Comparison of ENCODE assay signal across 8 cellular contexts in the genomic region with DNA sequence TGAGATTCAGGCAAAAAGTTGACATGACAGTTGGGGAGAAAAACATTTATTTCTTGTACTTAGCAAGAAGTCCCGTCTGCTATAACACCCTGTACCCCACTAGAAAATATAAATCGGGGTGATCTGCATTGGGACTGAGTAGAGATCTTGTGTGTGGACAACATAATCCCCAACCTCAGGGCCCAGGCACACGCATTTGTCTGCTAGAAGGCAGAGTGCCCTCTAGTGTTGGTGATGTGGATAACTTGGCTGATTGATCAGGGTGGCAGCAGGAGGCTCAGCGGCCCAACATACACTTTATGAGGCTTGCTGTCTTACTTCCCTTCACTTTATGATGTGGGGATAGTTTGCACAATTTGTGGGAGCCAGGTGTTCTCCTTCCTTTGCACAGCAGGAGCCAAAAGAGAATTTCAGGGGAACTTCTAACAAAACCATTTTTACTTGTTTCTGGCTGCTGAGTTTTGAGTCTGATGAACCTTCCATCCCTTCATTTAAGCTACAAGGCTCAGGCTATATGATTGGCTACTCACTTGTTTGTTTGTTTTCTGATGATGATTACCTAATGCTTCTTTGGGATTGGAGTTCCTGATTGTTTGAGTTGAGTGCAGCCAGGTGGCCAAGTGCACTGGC.
DNase-seq lines count a peak whose midpoint lies in the region; TF ChIP-seq lines count a peak whose summit lies in the region.

No MANE protein-coding gene starts in this region.

- in situ Hi-C loops in GM23248 (cut with MboI) = loop anchor here (25.0 kb wide), 1 partner anchor 624 kb away; no protein-coding TSS in a partner anchor

- H3F3A ChIP-seq in GM23248 (ENCODE audit: insufficient read depth) (no peaks in the 10 kb centered on the region), SK-N-SH (replicated peaks; ENCODE audit: insufficient read depth) (no peaks in the 10 kb centered on the region)

- POLR2A ChIA-PET in SK-N-SH (lab: Yijun Ruan, JAX) = no interaction called here

- H3K4me3 ChIP-seq in GM23248 (no peak overlapping the region), SK-N-SH (ENCODE audit: low read depth in 2 of 2, low read length in 1 of 2) (no peak overlapping the region), epithelial cell of esophagus (ENCODE audit: low read length) (no peak overlapping the region)

- no peaks in the 10 kb centered on the region for H3K36me3 ChIP-seq in GM23248 (ENCODE audit: low read depth)
- H3K36me3 ChIP-seq in SK-N-SH (replicated peaks in 1 of 2; ENCODE audit: control insufficient read depth in 1 of 2, insufficient read depth in 2 of 2, low read length in 1 of 2) = no peaks in the 10 kb centered on the region

- H2AFZ ChIP-seq in GM23248 = no peak overlapping the region
- no peak overlapping the region for H2AFZ ChIP-seq in SK-N-SH (ENCODE audit: low read depth)

- H3K27ac ChIP-seq in GM23248 (no peak overlapping the region), SK-N-SH (ENCODE audit: low read depth in 2 of 2, low read length in 1 of 2) (no peak overlapping the region)

- H3K9me3 ChIP-seq in GM23248 (ENCODE audit: low read depth) (no peaks in the 10 kb centered on the region), SK-N-SH (no peaks in the 10 kb centered on the region)

- WGBS in GM23248 (ENCODE audit: low coverage in 1 of 2, low lambda C conversion rate in 2 of 2, missing lambda C conversion rate in 2 of 2), 2 experiments = 22 to 33% methylated on average over 4 of the region's 4 CpGs
- WGBS in SK-N-SH (ENCODE audit: low lambda C conversion rate) = 29% methylated on average over 4 of the region's 4 CpGs

- H4K20me1 ChIP-seq in GM23248 (ENCODE audit: insufficient read depth) (no peaks in the 10 kb centered on the region), SK-N-SH (ENCODE audit: insufficient read depth) (no peaks in the 10 kb centered on the region)

- H3K79me2 ChIP-seq in GM23248 (ENCODE audit: insufficient read depth) = no peaks in the 10 kb centered on the region
- no peaks in the 10 kb centered on the region for H3K79me2 ChIP-seq in SK-N-SH (ENCODE audit: insufficient read depth)

- H3K4me2 ChIP-seq in GM23248 (ENCODE audit: unreplicated experiment) (no peak overlapping the region), SK-N-SH (no peak overlapping the region)

- H3K27me3 ChIP-seq in GM23248 (replicated peaks; ENCODE audit: insufficient read depth) = no peaks in the 10 kb centered on the region; the same call in 1 of the 2 replicates
- no peaks in the 10 kb centered on the region for H3K27me3 ChIP-seq in SK-N-SH (ENCODE audit: insufficient read depth)

- peak; percentile 0 for DNase-seq in activated T-cell treated with anti-CD3 and anti-CD28 coated beads for 1 hour (ENCODE audit: low read depth)
- no peak for DNase-seq in activated T-cell treated with anti-CD3 and anti-CD28 coated beads, Interleukin-2, amount 50 U/mL, for 1 hour
- DNase-seq in GM23248 = peak; percentile 68
- peak; percentile 2 for DNase-seq in KG1 (lab: John Stamatoyannopoulos, UW)
- DNase-seq in SK-N-SH = peak; percentile 45
- DNase-seq in epithelial cell of esophagus (ENCODE audit: low read depth) = peak; percentile 71
- peak; percentile 34 for DNase-seq in mucosa of gallbladder (ENCODE audit: low spot score)
- DNase-seq in activated gamma-delta T cell (lab: John Stamatoyannopoulos, UW) = no peak

- H3K4me1 ChIP-seq in GM23248 (ENCODE audit: insufficient read depth) (no peaks in the 10 kb centered on the region), SK-N-SH (ENCODE audit: control insufficient read depth in 1 of 2, insufficient read depth in 2 of 2, low read depth in 1 of 2, low read length in 1 of 2) (no peaks in the 10 kb centered on the region)

- TF ChIP-seq CTCF in SK-N-SH (IDR thresholded peaks at IDR 0.05) (peak; percentile 70), epithelial cell of esophagus (IDR thresholded peaks at IDR 0.05; ENCODE audit: insufficient read depth, low read depth, low read length, missing control alignments) (peak; percentile 81)

- peak; percentile 84 for TF ChIP-seq RAD21 in SK-N-SH (IDR thresholded peaks at IDR 0.05; ENCODE audit: low read length)

- no peak overlapping the region for H3K9ac ChIP-seq in GM23248
- no peak overlapping the region for H3K9ac ChIP-seq in SK-N-SH

- H3K9me2 ChIP-seq in GM23248 (ENCODE audit: insufficient read depth) (no peaks in the 10 kb centered on the region), SK-N-SH (no peaks in the 10 kb centered on the region)

- no peak for TF ChIP-seq EP300 in SK-N-SH (IDR thresholded peaks at IDR 0.05; ENCODE audit: borderline replicate concordance in 1 of 2, low read depth in 1 of 2, low read length in 1 of 2)

- CTCF ChIA-PET in SK-N-SH (lab: Yijun Ruan, JAX) = interaction anchor here (0.8 to 3.8 kb wide), 8 partner anchors 9 to 627 kb away, joined by 3 to 42 read pairs (median 4); no protein-coding TSS in a partner anchor

TF ChIP-seq in SK-N-SH, 30 proteins besides CTCF, POLR2A, EP300 and RAD21:
- no peak for TF ChIP-seq USF1 (IDR thresholded peaks at IDR 0.05; ENCODE audit: borderline replicate concordance, low read depth)
- TF ChIP-seq SMC3 (IDR thresholded peaks at IDR 0.05; ENCODE audit: low read depth, low read length) = peak; percentile 85

Comparison
In these comparisons a context has a peak if more than half of its experiments do, and no peak if none do; other contexts are left out.
1. DNase-seq: peak in activated T-cell treated with anti-CD3 and anti-CD28 coated beads for 1 hour (single experiment), GM23248 (single experiment), KG1 (single experiment), SK-N-SH (single experiment), epithelial cell of esophagus (single experiment) and mucosa of gallbladder (single experiment); none in activated T-cell treated with anti-CD3 and anti-CD28 coated beads, Interleukin-2, amount 50 U/mL, for 1 hour (single experiment) and activated gamma-delta T cell (single experiment).